Comparison of ENCODE assay signal across 28 cellular contexts in genomic region chr6:4259391-4259790, GRCh38.
"Had no signal": no experiment of that assay in that cellular context is flagged by ENCODE, and none has a peak within 500 bp of the region (broad histone marks: within the 10 kb centered on the region; RNA-seq: fewer than 3 reads in every experiment).

No MANE protein-coding gene starts in this region.

- H3K27me3 Mint-ChIP-seq: activated CD4-positive, alpha-beta memory T cell treated with anti-CD3 and anti-CD28 coated beads, Interleukin-2, amount 10 ng/mL, durations not matched to agents 7 days and 5 days had no signal

- ATAC-seq: activated naive CD4-positive, alpha-beta T cell treated with anti-CD3 and anti-CD28 coated beads, Interleukin-2, amount 50 U/mL, for 72 hours; activated T-cell treated with anti-CD3 and anti-CD28 coated beads, Interleukin-2, amount 50 U/mL, for 72 hours; gastrocnemius medialis; WTC11 had no signal

- H3K4me1 ChIP-seq: ascending aorta, colonic mucosa, gastrocnemius medialis had no signal

- H3K9me3 Mint-ChIP-seq: activated CD4-positive, alpha-beta T cell treated with anti-CD3 and anti-CD28 coated beads, Interleukin-2, amount 10 ng/mL, durations not matched to agents 7 days and 5 days; activated naive CD4-positive, alpha-beta T cell treated with anti-CD3 and anti-CD28 coated beads, Interleukin-2, amount 10 ng/mL, durations not matched to agents 7 days and 5 days; activated naive CD4-positive, alpha-beta T cell treated with anti-CD3 and anti-CD28 coated beads, Interleukin-2, amount 50 U/mL, for 72 hours; activated naive CD8-positive, alpha-beta T cell treated with anti-CD3 and anti-CD28 coated beads, Interleukin-2, amount 10 ng/mL, durations not matched to agents 7 days and 5 days; activated T-cell treated with anti-CD3 and anti-CD28 coated beads, Interleukin-2, amount 50 U/mL, for 24 hours; activated T-cell treated with anti-CD3 and anti-CD28 coated beads, Interleukin-2, amount 50 U/mL, for 72 hours; brain; WTC11 had no signal

- H3K4me3 ChIP-seq: ascending aorta, cardiac muscle cell, colonic mucosa, gastrocnemius medialis, heart left ventricle had no signal

- H3K4me1 Mint-ChIP-seq: activated CD4-positive, alpha-beta memory T cell treated with anti-CD3 and anti-CD28 coated beads, Interleukin-2, amount 10 ng/mL, durations not matched to agents 7 days and 5 days; activated CD4-positive, alpha-beta T cell treated with anti-CD3 and anti-CD28 coated beads, Interleukin-2, amount 10 ng/mL, durations not matched to agents 7 days and 5 days; activated naive CD4-positive, alpha-beta T cell treated with anti-CD3 and anti-CD28 coated beads, Interleukin-2, amount 10 ng/mL, durations not matched to agents 7 days and 5 days; activated naive CD8-positive, alpha-beta T cell treated with anti-CD3 and anti-CD28 coated beads, Interleukin-2, amount 10 ng/mL, durations not matched to agents 7 days and 5 days; WTC11 had no signal

- H3K4me3 Mint-ChIP-seq: activated CD4-positive, alpha-beta memory T cell treated with anti-CD3 and anti-CD28 coated beads, Interleukin-2, amount 10 ng/mL, durations not matched to agents 7 days and 5 days; activated CD4-positive, alpha-beta T cell treated with anti-CD3 and anti-CD28 coated beads, Interleukin-2, amount 10 ng/mL, durations not matched to agents 7 days and 5 days; activated naive CD4-positive, alpha-beta T cell treated with anti-CD3 and anti-CD28 coated beads, Interleukin-2, amount 10 ng/mL, durations not matched to agents 7 days and 5 days; activated naive CD8-positive, alpha-beta T cell treated with anti-CD3 and anti-CD28 coated beads, Interleukin-2, amount 10 ng/mL, durations not matched to agents 7 days and 5 days; activated T-cell treated with anti-CD3 and anti-CD28 coated beads, Interleukin-2, amount 50 U/mL, for 24 hours; activated T-cell treated with anti-CD3 and anti-CD28 coated beads, Interleukin-2, amount 50 U/mL, for 72 hours; brain; WTC11 had no signal

- H3K27me3 ChIP-seq: ascending aorta, cardiac muscle cell, colonic mucosa, gastrocnemius medialis, heart left ventricle had no signal

- H3K27ac ChIP-seq: ascending aorta, cardiac muscle cell, colonic mucosa, gastrocnemius medialis, heart left ventricle had no signal

- H3K9me3 ChIP-seq: ascending aorta, colonic mucosa, gastrocnemius medialis, heart left ventricle had no signal

- H3K36me3 ChIP-seq: ascending aorta, cardiac muscle cell, colonic mucosa, gastrocnemius medialis, heart left ventricle had no signal

- H3K36me3 Mint-ChIP-seq: activated naive CD4-positive, alpha-beta T cell treated with anti-CD3 and anti-CD28 coated beads, Interleukin-2, amount 10 ng/mL, durations not matched to agents 7 days and 5 days; activated naive CD4-positive, alpha-beta T cell treated with anti-CD3 and anti-CD28 coated beads, Interleukin-2, amount 50 U/mL, for 72 hours; activated naive CD8-positive, alpha-beta T cell treated with anti-CD3 and anti-CD28 coated beads, Interleukin-2, amount 10 ng/mL, durations not matched to agents 7 days and 5 days; brain; WTC11 had no signal

- DNase-seq: activated CD4-positive, alpha-beta memory T cell treated with anti-CD3 and anti-CD28 coated beads, Interleukin-2, amount 10 ng/mL, durations not matched to agents 7 days and 5 days; activated CD4-positive, alpha-beta T cell treated with anti-CD3 and anti-CD28 coated beads for 1 hour; activated CD4-positive, alpha-beta T cell treated with anti-CD3 and anti-CD28 coated beads for 4 hours; activated CD4-positive, alpha-beta T cell treated with anti-CD3 and anti-CD28 coated beads, Interleukin-2, amount 10 ng/mL, durations not matched to agents 7 days and 5 days; activated CD4-positive, alpha-beta T cell treated with anti-CD3 and anti-CD28 coated beads, Interleukin-2, amount 50 U/mL, for 4 hours; activated CD8-positive, alpha-beta memory T cell treated with anti-CD3 and anti-CD28 coated beads, Interleukin-2, amount 50 U/mL, for 48 hours; activated gamma-delta T cell; activated naive CD4-positive, alpha-beta T cell; activated naive CD4-positive, alpha-beta T cell treated with anti-CD3 and anti-CD28 coated beads, Interleukin-2, amount 10 ng/mL, durations not matched to agents 7 days and 5 days; activated naive CD8-positive, alpha-beta T cell treated with anti-CD3 and anti-CD28 coated beads, Interleukin-2, amount 10 ng/mL, durations not matched to agents 7 days and 5 days; activated T-cell treated with anti-CD3 and anti-CD28 coated beads for 4 hours; activated T-cell treated with anti-CD3 and anti-CD28 coated beads, Interleukin-2, amount 50 U/mL, for 24 hours; activated T-cell treated with anti-CD3 and anti-CD28 coated beads, Interleukin-2, amount 50 U/mL, for 72 hours; central memory CD4-positive, alpha-beta T cell; cerebellar nuclear complex; colonic mucosa; effector CD8-positive, alpha-beta T cell; erythroblast; foreskin fibroblast; gastrocnemius medialis; glutamatergic neuron; heart left ventricle; T-helper 2 cell had no signal

- H3K27ac Mint-ChIP-seq: activated CD4-positive, alpha-beta memory T cell treated with anti-CD3 and anti-CD28 coated beads, Interleukin-2, amount 10 ng/mL, durations not matched to agents 7 days and 5 days; activated CD4-positive, alpha-beta T cell treated with anti-CD3 and anti-CD28 coated beads, Interleukin-2, amount 10 ng/mL, durations not matched to agents 7 days and 5 days; activated naive CD4-positive, alpha-beta T cell treated with anti-CD3 and anti-CD28 coated beads, Interleukin-2, amount 50 U/mL, for 72 hours; activated naive CD8-positive, alpha-beta T cell treated with anti-CD3 and anti-CD28 coated beads, Interleukin-2, amount 10 ng/mL, durations not matched to agents 7 days and 5 days; activated T-cell treated with anti-CD3 and anti-CD28 coated beads, Interleukin-2, amount 50 U/mL, for 24 hours; activated T-cell treated with anti-CD3 and anti-CD28 coated beads, Interleukin-2, amount 50 U/mL, for 72 hours; brain; WTC11 had no signal
